2 cellular contexts compared by ENCODE assay signal in genomic region chr2:47167149-47167548, GRCh38.
TF ChIP-seq lines count a peak whose summit lies in the region.

No MANE protein-coding gene starts in this region.

TF ChIP-seq in HepG2, 621 proteins besides CTCF, POLR2A, EP300 and RAD21:
- peak; percentile 94 for TF ChIP-seq ATF7 (IDR thresholded peaks at IDR 0.05)
- no peak for TF ChIP-seq ATF7 (CRISPR knock-in tag; IDR thresholded peaks at IDR 0.05)
- TF ChIP-seq SNAI1 (CRISPR knock-in tag; IDR thresholded peaks at IDR 0.05; ENCODE audit: borderline replicate concordance), result no peak
- no peak for TF ChIP-seq ZFP36L1 (CRISPR knock-in tag; IDR thresholded peaks at IDR 0.05)
- no peak for TF ChIP-seq NFYC (CRISPR knock-in tag; IDR thresholded peaks at IDR 0.05)
- no peak for TF ChIP-seq MLXIP (CRISPR knock-in tag; IDR thresholded peaks at IDR 0.05; ENCODE audit: borderline replicate concordance)
- peak; percentile 78 for TF ChIP-seq CREB1 (IDR thresholded peaks at IDR 0.05)
- TF ChIP-seq CREB1 (CRISPR knock-in tag; IDR thresholded peaks at IDR 0.05), result no peak
- peak; percentile 53 for TF ChIP-seq RBM22 (optimal IDR thresholded peaks at IDR 0.05; ENCODE audit: low read length)
- no peak for TF ChIP-seq SP140L (CRISPR knock-in tag; IDR thresholded peaks at IDR 0.05; ENCODE audit: borderline replicate concordance)
- TF ChIP-seq ZNF180 (CRISPR knock-in tag; IDR thresholded peaks at IDR 0.05; ENCODE audit: borderline replicate concordance, low read depth), result no peak
- no peak for TF ChIP-seq MEIS2 (CRISPR knock-in tag; IDR thresholded peaks at IDR 0.05)

TF ChIP-seq in GM12878, 131 proteins besides CTCF, POLR2A, EP300 and RAD21:
- TF ChIP-seq E2F8 (IDR thresholded peaks at IDR 0.05; ENCODE audit: low read depth, partially characterized antibody), result no peak
- peak; percentile 45; the same call in 1 of the 2 replicates for TF ChIP-seq ATF7 (IDR thresholded peaks at IDR 0.05; ENCODE audit: low read depth)
